ENCODE assay signal across 11 cellular contexts in the genomic region with DNA sequence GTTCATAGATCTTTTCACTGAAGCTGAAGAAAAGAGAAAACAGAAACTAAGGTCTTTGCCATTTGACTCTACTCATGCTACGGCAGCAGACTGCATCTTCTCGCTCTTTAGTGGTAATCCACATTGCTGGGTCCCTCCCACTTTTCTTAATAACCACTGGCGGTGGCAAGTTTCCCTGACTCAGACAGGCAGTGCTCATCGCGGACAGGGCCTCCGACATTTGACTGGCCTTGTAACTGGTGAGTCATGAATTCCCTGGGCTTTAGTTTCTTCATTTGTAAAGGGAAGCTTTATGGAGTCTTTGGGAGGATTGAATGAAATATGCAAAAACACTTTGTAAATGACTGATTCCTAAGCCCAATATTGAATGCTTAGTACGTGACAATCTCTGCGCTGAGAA.
DNase-seq lines count a peak whose midpoint lies in the region; ATAC-seq and TF ChIP-seq lines count a peak whose summit lies in the region.
"Had no signal": no experiment of that assay in that cellular context is flagged by ENCODE, and none has a peak within 500 bp of the region (broad histone marks: within the 10 kb centered on the region; RNA-seq: fewer than 3 reads in every experiment).

No MANE protein-coding gene starts in this region.

- H3K27me3 ChIP-seq in AG04450 (ENCODE audit: control insufficient read depth, insufficient read depth, low read length) = no peaks in the 10 kb centered on the region
- no peaks in the 10 kb centered on the region for H3K27me3 ChIP-seq in IMR-90 (ENCODE audit: control insufficient read depth, insufficient read depth, low read length)
- H3K27me3 ChIP-seq in mammary epithelial cell (ENCODE audit: insufficient read depth, low read length) = no peaks in the 10 kb centered on the region

- in situ Hi-C loops in IMR-90 (cut with MboI; ENCODE audit: low sequenced_read_pairs) = no loop called here
- in situ Hi-C loops in mammary epithelial cell (cut with MboI; ENCODE audit: low sequenced_read_pairs in 2 of 2) = no loop called here

- no peaks in the 10 kb centered on the region for H3K79me1 ChIP-seq in IMR-90 (ENCODE audit: low read depth in 1 of 2, low read length in 2 of 2)

- H2BK5ac ChIP-seq in IMR-90 (ENCODE audit: low read depth, low read length, poor library complexity, severe bottlenecking) = peak overlapping the region; percentile 98

- peak overlapping the region; percentile 72 for H3K4ac ChIP-seq in IMR-90 (ENCODE audit: low read depth, low read length)

- TF ChIP-seq CTCF in AG04450 (IDR thresholded peaks at IDR 0.05; ENCODE audit: low read depth, low read length) = no peak
- no peak for TF ChIP-seq CTCF in IMR-90 (conservative IDR thresholded peaks at IDR 0.05; ENCODE audit: low read depth, low read length)
- no peak for TF ChIP-seq CTCF in mammary epithelial cell (conservative IDR thresholded peaks at IDR 0.05 in 1 of 2, IDR thresholded peaks at IDR 0.05 in 1 of 2; ENCODE audit: extremely low read depth in 1 of 2, insufficient read depth in 1 of 2, low read depth in 1 of 2, low read length in 2 of 2)

- no peaks in the 10 kb centered on the region for H3K36me3 ChIP-seq in IMR-90 (ENCODE audit: control insufficient read depth, insufficient read depth, low read length)
- H3K36me3 ChIP-seq in mammary epithelial cell (ENCODE audit: insufficient read depth, low read length) = no peaks in the 10 kb centered on the region

- peaks cover 18% of the 10 kb centered on the region for H3K4me1 ChIP-seq in IMR-90 (ENCODE audit: control insufficient read depth, insufficient read depth, low read length)
- peaks cover 3% of the 10 kb centered on the region for H3K4me1 ChIP-seq in mammary epithelial cell (ENCODE audit: insufficient read depth, low read length)

- H3K23ac ChIP-seq in IMR-90 (ENCODE audit: low read depth, low read length) = no peak overlapping the region

- no peaks in the 10 kb centered on the region for H3K79me2 ChIP-seq in mammary epithelial cell (ENCODE audit: insufficient read depth, low read length)

- no peak overlapping the region for H2AFZ ChIP-seq in IMR-90 (replicated peaks; ENCODE audit: low read length, poor library complexity)
- no peak overlapping the region for H2AFZ ChIP-seq in mammary epithelial cell (ENCODE audit: low read depth, low read length)

- peak overlapping the region in 1 of 2 experiments; percentile 70; a peak in 3 of 4 replicates for H4K8ac ChIP-seq in IMR-90 (ENCODE audit: low read depth in 2 of 2, low read length in 2 of 2)

- H3K4me3 ChIP-seq in AG04450 (ENCODE audit: low read depth, low read length) = peak overlapping the region; percentile 39
- peak overlapping the region; percentile 16; the same call in 1 of the 2 replicates for H3K4me3 ChIP-seq in IMR-90 (ENCODE audit: insufficient read depth, low read depth, low read length)
- H3K4me3 ChIP-seq in mammary epithelial cell (replicated peaks in 1 of 3; ENCODE audit: insufficient read depth in 1 of 3, low read depth in 2 of 3, low read length in 3 of 3) = no peak overlapping the region

- 0% methylated on average over 2 of the region's 8 CpGs; no CpG with 5 or more reads in 1 of the 2 experiments for WGBS in IMR-90 (ENCODE audit: extremely low coverage in 2 of 2, insufficient read length in 1 of 2), 2 experiments
- 75% methylated on average over 8 of the region's 8 CpGs for WGBS in mammary epithelial cell (ENCODE audit: low coverage, missing lambda C conversion rate)

- peaks cover 8% of the 10 kb centered on the region for H3K9me1 ChIP-seq in IMR-90 (ENCODE audit: insufficient read depth, low read length)

- H2AK9ac ChIP-seq in IMR-90 (replicated peaks; ENCODE audit: low read depth, low read length, poor library complexity) = no peak overlapping the region

- BruUV-seq in IMR-90 (replicated peaks; lab: Mats Ljungman, UMichigan) (no TSS peak), mammary epithelial cell (replicated peaks; lab: Mats Ljungman, UMichigan) (no TSS peak)

- POLR2A ChIA-PET in AG04450 (lab: Yijun Ruan, JAX) (no interaction called here), IMR-90 (lab: Charles Lee; ENCODE audit: unreplicated experiment) (no interaction called here)

- H3K27ac ChIP-seq in AG04450 (ENCODE audit: low read depth, low read length) = peak overlapping the region; percentile 55
- peak overlapping the region; percentile 69; the same call in 1 of the 2 replicates for H3K27ac ChIP-seq in IMR-90 (ENCODE audit: insufficient read depth, low read length)
- H3K27ac ChIP-seq in mammary epithelial cell (ENCODE audit: insufficient read depth, low read depth, low read length) = no peak overlapping the region

- intact Hi-C loops in IMR-90 (cut with micrococcal nuclease) (no loop called here), mammary epithelial cell (cut with micrococcal nuclease) (no loop called here)

- H3K9me3 ChIP-seq in AG04450 (ENCODE audit: control insufficient read depth, insufficient read depth, low read length) (no peaks in the 10 kb centered on the region), IMR-90 (ENCODE audit: control insufficient read depth, insufficient read depth, low read length) (no peaks in the 10 kb centered on the region), mammary epithelial cell (replicated peaks; ENCODE audit: insufficient read depth, low read length) (no peaks in the 10 kb centered on the region)

- H3K18ac ChIP-seq in IMR-90 (ENCODE audit: low read depth, low read length) = peak overlapping the region; percentile 51; the same call in 1 of the 2 replicates

- peak; percentile 57; the same call in 1 of the 2 replicates for TF ChIP-seq POLR2A in IMR-90 (IDR thresholded peaks at IDR 0.05; ENCODE audit: low read depth, low read length)

- no peak overlapping the region for H3K14ac ChIP-seq in IMR-90 (replicated peaks; ENCODE audit: low read depth, low read length)

- no peak overlapping the region for H2AK5ac ChIP-seq in IMR-90 (ENCODE audit: low read depth, low read length)

- peak overlapping the region; percentile 45; the same call in 1 of the 3 replicates for H2BK15ac ChIP-seq in IMR-90 (ENCODE audit: low read depth, low read length)

- ATAC-seq in IMR-90 (ENCODE audit: low read depth) (peak; percentile 92), HG02642 (IDR thresholded peaks at IDR 0.05; ENCODE audit: poor library complexity, unreplicated experiment) (no peak), GM21619 (IDR thresholded peaks at IDR 0.05; ENCODE audit: unreplicated experiment) (no peak)
- ATAC-seq: natural killer cell had no signal

- H4K5ac ChIP-seq in IMR-90 (ENCODE audit: low read depth, low read length) = 0 out of 2 replicates have a peak overlapping the region, but pooled peaks have one; percentile 17

- DNase-seq in AG04450 (ENCODE audit: low read depth, low spot score) (peak; percentile 81), IMR-90 (peak; percentile 98), mammary epithelial cell (peak; percentile 84), kidney glomerular epithelial cell (lab: John Stamatoyannopoulos, UW) (peak; percentile 87)
- no peak for DNase-seq in activated effector memory CD4-positive, alpha-beta T cell treated with Interleukin-2 at 50 U/mL for 16 hours
- no peak for DNase-seq in activated effector memory CD4-positive, alpha-beta T cell treated with anti-CD3 and anti-CD28 coated beads, Interleukin-2, amount 50 U/mL, for 16 hours
- DNase-seq: CD4-positive, alpha-beta memory T cell; natural killer cell; NCI-H82 had no signal

- dilution Hi-C loops in IMR-90 (cut with HindIII; ENCODE audit: low sequenced_read_pairs, unreplicated experiment) = no loop called here
- dilution Hi-C loops in mammary epithelial cell (cut with HindIII; ENCODE audit: low sequenced_read_pairs) = no loop called here

- H2BK120ac ChIP-seq in IMR-90 (ENCODE audit: low read depth, low read length) = peak overlapping the region; percentile 74; the same call in 1 of the 2 replicates

- no peaks in the 10 kb centered on the region for H4K20me1 ChIP-seq in IMR-90 (ENCODE audit: insufficient read depth, low read length)
- H4K20me1 ChIP-seq in mammary epithelial cell (ENCODE audit: insufficient read depth, low read length) = no peaks in the 10 kb centered on the region

- peak overlapping the region; percentile 40; the same call in 1 of the 2 replicates for H2BK20ac ChIP-seq in IMR-90 (ENCODE audit: low read depth, low read length)

- CTCF ChIA-PET in AG04450 (lab: Charles Lee) (interaction anchor here (1.3 kb wide), 1 partner anchor 9 kb away, joined by 5 read pairs; no protein-coding TSS in a partner anchor), IMR-90 (lab: Yijun Ruan, JAX) (interaction anchor here (0.5 kb wide), 1 partner anchor 738 kb away, joined by 3 read pairs; no protein-coding TSS in a partner anchor), mammary epithelial cell (lab: Charles Lee; ENCODE audit: low non-redundant PET) (no interaction called here)

- peak overlapping the region; percentile 71 for H3K4me2 ChIP-seq in IMR-90 (ENCODE audit: low read depth, low read length)
- no peak overlapping the region for H3K4me2 ChIP-seq in mammary epithelial cell (ENCODE audit: insufficient read depth, low read depth, low read length)

- peak overlapping the region; percentile 64; the same call in 1 of the 2 replicates for H3K56ac ChIP-seq in IMR-90 (ENCODE audit: extremely low read depth, insufficient read depth, low read length)

- H3K9ac ChIP-seq in IMR-90 (ENCODE audit: low read depth, low read length) (peak overlapping the region; percentile 31; the same call in 1 of the 2 replicates), mammary epithelial cell (ENCODE audit: insufficient read depth, low read length) (no peak overlapping the region)

- TF ChIP-seq RAD21 in IMR-90 (IDR thresholded peaks at IDR 0.05; ENCODE audit: low read length) = peak; percentile 14

- H4K91ac ChIP-seq in IMR-90 (ENCODE audit: insufficient read depth, low read depth, low read length) = peak overlapping the region; percentile 67; the same call in 1 of the 2 replicates

TF ChIP-seq in IMR-90, 13 proteins besides CTCF, POLR2A, EP300 and RAD21 (continues in another document):
- TF ChIP-seq SMC3 (IDR thresholded peaks at IDR 0.05; ENCODE audit: low read depth, low read length) (no peak), FOS (IDR thresholded peaks at IDR 0.05; ENCODE audit: low read depth, low read length) (peak; percentile 96), RFX5 (IDR thresholded peaks at IDR 0.05; ENCODE audit: low read depth, low read length) (no peak), MAFK (IDR thresholded peaks at IDR 0.05; ENCODE audit: low read depth, low read length) (peak; percentile 66), CEBPB (IDR thresholded peaks at IDR 0.05; ENCODE audit: low read depth, low read length) (peak; percentile 26; the same call in 1 of the 2 replicates), NFE2L2 (IDR thresholded peaks at IDR 0.05; ENCODE audit: low read depth, low read length) (peak; percentile 53; the same call in 1 of the 2 replicates)

Comparison
In these comparisons a context has a peak if more than half of its experiments do, and no peak if none do; other contexts are left out.
1. DNase-seq: peak in AG04450 (single experiment), IMR-90 (single experiment), mammary epithelial cell (single experiment) and kidney glomerular epithelial cell (single experiment); none in activated effector memory CD4-positive, alpha-beta T cell treated with Interleukin-2 at 50 U/mL for 16 hours (single experiment) and activated effector memory CD4-positive, alpha-beta T cell treated with anti-CD3 and anti-CD28 coated beads, Interleukin-2, amount 50 U/mL, for 16 hours (single experiment).
2. H3K4me3 ChIP-seq: peak in AG04450 (single experiment) and IMR-90 (single experiment); none in mammary epithelial cell (0 of 3).